ENCODE assay signal across 22 cellular contexts in genomic region chr5:180111273-180111695, GRCh38.
"Had no signal": no experiment of that assay in that cellular context is flagged by ENCODE, and none has a peak within 500 bp of the region (broad histone marks: within the 10 kb centered on the region; RNA-seq: fewer than 3 reads in every experiment).

No MANE protein-coding gene starts in this region.

- H3K27me3 ChIP-seq: right atrium auricular region, testis, upper lobe of left lung had no signal

- H3K27me3 Mint-ChIP-seq: activated CD4-positive, alpha-beta memory T cell treated with anti-CD3 and anti-CD28 coated beads, Interleukin-2, amount 10 ng/mL, durations not matched to agents 7 days and 5 days; activated naive CD4-positive, alpha-beta T cell treated with anti-CD3 and anti-CD28 coated beads, Interleukin-2, amount 50 U/mL, for 24 hours had no signal

- H3K27ac ChIP-seq: esophagus squamous epithelium, heart right ventricle, prostate gland, right atrium auricular region, skin epidermis, testis, upper lobe of left lung had no signal

- H3K27ac Mint-ChIP-seq: activated CD4-positive, alpha-beta memory T cell treated with anti-CD3 and anti-CD28 coated beads, Interleukin-2, amount 10 ng/mL, durations not matched to agents 7 days and 5 days; activated CD8-positive, alpha-beta memory T cell treated with anti-CD3 and anti-CD28 coated beads, Interleukin-2, amount 10 ng/mL, durations not matched to agents 7 days and 5 days; activated naive CD4-positive, alpha-beta T cell treated with anti-CD3 and anti-CD28 coated beads, Interleukin-2, amount 50 U/mL, for 24 hours; activated T-helper 2 cell treated with anti-CD3 and anti-CD28 coated beads, Interferon-gamma antibody, Interleukin-2, Interleukin-4, amounts not matched to agents 10 μg/mL and 5 μg/mL and 100 μg/mL, durations not matched to agents 14 hours and 24 hours and 36 hours; dendritic cell treated with granulocyte-macrophage colony-stimulating factor and Interleukin-4, amounts not matched to agents 40 ng/mL and 50 ng/mL, for 4 days; nephron progenitor cell; stimulated activated effector memory CD8-positive, alpha-beta T cell treated with anti-CD3 and anti-CD28 coated beads, Interleukin-12 subunit alpha, Interleukin-12 subunit beta, amount 100 ng/mL, for 72 hours; T-helper 2 cell treated with Interferon-gamma antibody and Interleukin-4, amounts not matched to agents 5 μg/mL and 100 μg/mL, for 36 hours had no signal

- DNase-seq: activated CD4-positive, alpha-beta memory T cell treated with anti-CD3 and anti-CD28 coated beads, Interleukin-2, amount 10 ng/mL, durations not matched to agents 7 days and 5 days; activated CD4-positive, alpha-beta T cell treated with anti-CD3 and anti-CD28 coated beads for 48 hours; activated CD8-positive, alpha-beta memory T cell treated with anti-CD3 and anti-CD28 coated beads, Interleukin-2, amount 10 ng/mL, durations not matched to agents 7 days and 5 days; activated T-cell treated with anti-CD3 and anti-CD28 coated beads, Interleukin-2, amount 50 U/mL, for 1 hour; effector memory CD4-positive, alpha-beta T cell; esophagus squamous epithelium; heart right ventricle; midbrain; nephron progenitor cell; occipital lobe; SK-N-SH; stimulated activated CD4-positive, alpha-beta T cell treated with anti-CD3 and anti-CD28 coated beads, Interleukin-4, amount 100 ng/mL, for 24 hours; testis; upper lobe of left lung had no signal

- H3K4me3 ChIP-seq: esophagus squamous epithelium, heart right ventricle, prostate gland, right atrium auricular region, skin epidermis, testis, upper lobe of left lung had no signal

- H3K4me1 Mint-ChIP-seq: activated CD4-positive, alpha-beta memory T cell treated with anti-CD3 and anti-CD28 coated beads, Interleukin-2, amount 10 ng/mL, durations not matched to agents 7 days and 5 days; activated CD8-positive, alpha-beta memory T cell treated with anti-CD3 and anti-CD28 coated beads, Interleukin-2, amount 10 ng/mL, durations not matched to agents 7 days and 5 days; activated naive CD4-positive, alpha-beta T cell treated with anti-CD3 and anti-CD28 coated beads, Interleukin-2, amount 50 U/mL, for 24 hours; stimulated activated effector memory CD8-positive, alpha-beta T cell treated with anti-CD3 and anti-CD28 coated beads, Interleukin-12 subunit alpha, Interleukin-12 subunit beta, amount 100 ng/mL, for 72 hours had no signal

- ATAC-seq: activated CD8-positive, alpha-beta memory T cell treated with anti-CD3 and anti-CD28 coated beads, Interleukin-2, amount 10 ng/mL, durations not matched to agents 7 days and 5 days; heart right ventricle had no signal

- H3K4me1 ChIP-seq: esophagus squamous epithelium, heart right ventricle, prostate gland, right atrium auricular region, testis, upper lobe of left lung had no signal

- H3K36me3 ChIP-seq: esophagus squamous epithelium, heart right ventricle, prostate gland, right atrium auricular region, upper lobe of left lung had no signal

- H3K4me3 Mint-ChIP-seq: activated CD4-positive, alpha-beta memory T cell treated with anti-CD3 and anti-CD28 coated beads, Interleukin-2, amount 10 ng/mL, durations not matched to agents 7 days and 5 days; activated CD8-positive, alpha-beta memory T cell treated with anti-CD3 and anti-CD28 coated beads, Interleukin-2, amount 10 ng/mL, durations not matched to agents 7 days and 5 days; activated naive CD4-positive, alpha-beta T cell treated with anti-CD3 and anti-CD28 coated beads, Interleukin-2, amount 50 U/mL, for 24 hours; dendritic cell treated with granulocyte-macrophage colony-stimulating factor and Interleukin-4, amounts not matched to agents 40 ng/mL and 50 ng/mL, for 4 days; nephron progenitor cell; stimulated activated effector memory CD8-positive, alpha-beta T cell treated with anti-CD3 and anti-CD28 coated beads, Interleukin-12 subunit alpha, Interleukin-12 subunit beta, amount 100 ng/mL, for 72 hours; T-helper 2 cell treated with Interferon-gamma antibody and Interleukin-4, amounts not matched to agents 5 μg/mL and 100 μg/mL, for 36 hours had no signal

- H3K36me3 Mint-ChIP-seq: stimulated activated effector memory CD8-positive, alpha-beta T cell treated with anti-CD3 and anti-CD28 coated beads, Interleukin-12 subunit alpha, Interleukin-12 subunit beta, amount 100 ng/mL, for 72 hours had no signal

- H3K9me3 ChIP-seq: prostate gland, testis had no signal
